10 cellular contexts compared by ENCODE assay signal in genomic region chr7:151124205-151124880, GRCh38. TPM values are rescaled to one million over a fixed set of nuclear protein-coding genes. Genes with fewer than 3 reads are reported as not detected.
DNase-seq lines count a peak whose midpoint lies in the region; ATAC-seq lines count a peak whose summit lies in the region.
"Had no signal": no experiment of that assay in that cellular context is flagged by ENCODE, and none has a peak within 500 bp of the region (broad histone marks: within the 10 kb centered on the region; RNA-seq: fewer than 3 reads in every experiment).

No MANE protein-coding gene starts in this region.

- H2BK12ac ChIP-seq in mesenchymal stem cell (ENCODE audit: low read length in 2 of 2) = no peak overlapping the region

- no peak overlapping the region for H2BK5ac ChIP-seq in mesenchymal stem cell (ENCODE audit: low read depth, low read length, poor library complexity, severe bottlenecking)

- H2AK5ac ChIP-seq in mesenchymal stem cell (ENCODE audit: low read length, severe bottlenecking) = no peak overlapping the region

- H2BK15ac ChIP-seq in mesenchymal stem cell (ENCODE audit: low read depth, poor library complexity, severe bottlenecking) = no peak overlapping the region

- H2BK120ac ChIP-seq in mesenchymal stem cell (ENCODE audit: low read depth, low read length) = no peak overlapping the region

- no peaks in the 10 kb centered on the region for H3K27me3 ChIP-seq in mesenchymal stem cell (ENCODE audit: control insufficient read depth in 1 of 2, insufficient read depth in 1 of 2, low read length in 2 of 2)
- H3K27me3 ChIP-seq: BLaER1 treated with 17β-estradiol and CSF1 and Interleukin-3, amounts not matched to agents 10 nM and 100 nM; body of pancreas; suprapubic skin had no signal

- ATAC-seq in GM18909 (IDR thresholded peaks at IDR 0.05; ENCODE audit: poor library complexity, unreplicated experiment) = peak; percentile 2
- ATAC-seq in HG03354 (IDR thresholded peaks at IDR 0.05; ENCODE audit: poor library complexity, severe bottlenecking, unreplicated experiment) = peak; percentile 7
- no peak for ATAC-seq in HG03045 (IDR thresholded peaks at IDR 0.05; ENCODE audit: unreplicated experiment)

- no peak overlapping the region for H4K91ac ChIP-seq in mesenchymal stem cell (ENCODE audit: low read length)

- H3K18ac ChIP-seq in mesenchymal stem cell (ENCODE audit: low read depth in 1 of 2, low read length in 2 of 2) = peak overlapping the region in 1 of 2 experiments; percentile 14

- H3K9ac ChIP-seq in mesenchymal stem cell (ENCODE audit: low read length) = no peak overlapping the region
- H3K9ac ChIP-seq: BLaER1 treated with 17β-estradiol and CSF1 and Interleukin-3, amounts not matched to agents 10 nM and 100 nM had no signal

- H3K9me3 ChIP-seq in mesenchymal stem cell (ENCODE audit: control insufficient read depth, low read length) = no peaks in the 10 kb centered on the region
- H3K9me3 ChIP-seq: BLaER1 treated with 17β-estradiol and CSF1 and Interleukin-3, amounts not matched to agents 10 nM and 100 nM; body of pancreas; lower lobe of right lung; suprapubic skin had no signal

- H3K23ac ChIP-seq in mesenchymal stem cell (ENCODE audit: low read length in 2 of 2) = no peak overlapping the region

- no peak overlapping the region for H3K4me3 ChIP-seq in mesenchymal stem cell (ENCODE audit: insufficient read depth in 1 of 2, low read depth in 1 of 2, low read length in 2 of 2)
- H3K4me3 ChIP-seq: BLaER1 treated with 17β-estradiol and CSF1 and Interleukin-3, amounts not matched to agents 10 nM and 100 nM; body of pancreas; lower lobe of right lung had no signal

- no peak overlapping the region for H3K27ac ChIP-seq in mesenchymal stem cell (ENCODE audit: low read length, poor library complexity, severe bottlenecking)
- H3K27ac ChIP-seq: BLaER1 treated with 17β-estradiol and CSF1 and Interleukin-3, amounts not matched to agents 10 nM and 100 nM; body of pancreas; lower lobe of right lung; suprapubic skin had no signal

- peaks cover 49% of the 10 kb centered on the region for H3K79me1 ChIP-seq in mesenchymal stem cell (replicated peaks; ENCODE audit: low read length, poor library complexity, severe bottlenecking)

- H2AFZ ChIP-seq in mesenchymal stem cell (ENCODE audit: low read depth, low read length) = no peak overlapping the region

- H3K4me2 ChIP-seq in mesenchymal stem cell (ENCODE audit: low read length, poor library complexity, severe bottlenecking) = no peak overlapping the region

- H4K8ac ChIP-seq in mesenchymal stem cell (ENCODE audit: low read length) = peak overlapping the region; percentile 7

- peaks cover 24% of the 10 kb centered on the region for H3K4me1 ChIP-seq in mesenchymal stem cell (ENCODE audit: control insufficient read depth, insufficient read depth, low read depth, low read length)

- no peak overlapping the region for H3K4ac ChIP-seq in mesenchymal stem cell (ENCODE audit: low read depth in 1 of 2, low read length in 2 of 2)

- peaks cover 74 to 85% of the 10 kb centered on the region in 2 experiments for H3K36me3 ChIP-seq in mesenchymal stem cell (ENCODE audit: control insufficient read depth in 1 of 2, insufficient read depth in 2 of 2, low read depth in 1 of 2, low read length in 2 of 2)

- DNase-seq in mesenchymal stem cell (no peak), NCI-H2171 (lab: John Stamatoyannopoulos, UW) (no peak)
- DNase-seq in stimulated activated CD4-positive, alpha-beta T cell treated with anti-CD3 and anti-CD28 coated beads, Interleukin-2, amount 100 ng/mL, for 48 hours = no peak

- 64% methylated on average over 14 of the region's 15 CpGs for WGBS in mesenchymal stem cell

- H3K14ac ChIP-seq in mesenchymal stem cell (ENCODE audit: low read length in 2 of 2) = no peak overlapping the region

RNA-seq across cellular contexts. Expression of gene AGAP3, which starts 38.1 kb away (rescaled TPM):
- polyA plus RNA-seq in mesenchymal stem cell (2013, experiment 1 of 2) = 55.8 TPM
- polyA plus RNA-seq in mesenchymal stem cell (2013, experiment 2 of 2) = 53.0 TPM

RNA-seq across cellular contexts. Expression of gene TMUB1, which starts 41.0 kb away (rescaled TPM):
- polyA plus RNA-seq in mesenchymal stem cell (2013, experiment 1 of 2) = 56.8 TPM
- 53.5 TPM for polyA plus RNA-seq in mesenchymal stem cell (2013, experiment 2 of 2)

RNA-seq across cellular contexts. Expression of gene GBX1, which starts 43.2 kb away (rescaled TPM):
- polyA plus RNA-seq in mesenchymal stem cell (2013, experiment 1 of 2) = not detected
- polyA plus RNA-seq in mesenchymal stem cell (2013, experiment 2 of 2) = not detected

RNA-seq across cellular contexts. Expression of gene FASTK, which starts 43.7 kb away (rescaled TPM):
- polyA plus RNA-seq in mesenchymal stem cell (2013, experiment 1 of 2) = 72.5 TPM
- 69.4 TPM for polyA plus RNA-seq in mesenchymal stem cell (2013, experiment 2 of 2)
